ENCODE assay signal across 33 cellular contexts in genomic region chr1:235562589-235562988, GRCh38. TPM values are rescaled to one million over a fixed set of nuclear protein-coding genes. Genes with fewer than 3 reads are reported as not detected.
DNase-seq lines count a peak whose midpoint lies in the region; ATAC-seq, FAIRE-seq and TF ChIP-seq lines count a peak whose summit lies in the region.
"Had no signal": no experiment of that assay in that cellular context is flagged by ENCODE, and none has a peak within 500 bp of the region (broad histone marks: within the 10 kb centered on the region; RNA-seq: fewer than 3 reads in every experiment).

No MANE protein-coding gene starts in this region.

- POLR2A ChIA-PET in HEK293 (lab: Yijun Ruan, JAX) = no interaction called here
- POLR2A ChIA-PET in HEK293T (lab: Yijun Ruan, JAX) = no interaction called here

- ATAC-seq in GM19324 (IDR thresholded peaks at IDR 0.05; ENCODE audit: low FRiP score, unreplicated experiment) (no peak), HG02759 (IDR thresholded peaks at IDR 0.05; ENCODE audit: unreplicated experiment) (no peak)
- ATAC-seq: A549; CD8-positive, alpha-beta T cell had no signal

- H3K27me3 ChIP-seq in spleen (replicated peaks in 1 of 7) = no peaks in the 10 kb centered on the region
- H3K27me3 ChIP-seq: BE2C; BLaER1; BLaER1 treated with 17β-estradiol and CSF1 and Interleukin-3, amounts not matched to agents 10 nM and 100 nM had no signal

- no peak for TF ChIP-seq CTCF in HEK293 (tag by site-specific recombination; IDR thresholded peaks at IDR 0.05)
- no peak for TF ChIP-seq CTCF in spleen (IDR thresholded peaks at IDR 0.05 in 8 of 11, conservative IDR thresholded peaks at IDR 0.05 in 3 of 11)

- no peak for TF ChIP-seq POLR2A in spleen (IDR thresholded peaks at IDR 0.05)

- no peaks in the 10 kb centered on the region for H3K4me1 ChIP-seq in HEK293 (ENCODE audit: control insufficient read depth, insufficient read depth, low read length)
- H3K4me1 ChIP-seq in spleen = peaks cover 0 to 7% (median 3%) of the 10 kb centered on the region in 6 donors
- H3K4me1 ChIP-seq: A549, BE2C, Caco-2 had no signal

- H3K9me3 ChIP-seq in HEK293 (ENCODE audit: control insufficient read depth, insufficient read depth, low read depth, low read length) (no peaks in the 10 kb centered on the region), spleen (no peaks in the 10 kb centered on the region)
- H3K9me3 ChIP-seq: A549, BE2C, BLaER1 had no signal

- peaks cover 0 to 4% of the 10 kb centered on the region in 2 experiments; a peak in 1 of 3 replicates for H3K36me3 ChIP-seq in HEK293 (ENCODE audit: control insufficient read depth in 2 of 2, insufficient read depth in 1 of 2, low read length in 2 of 2)
- H3K36me3 ChIP-seq in spleen = no peaks in the 10 kb centered on the region
- H3K36me3 ChIP-seq: BLaER1; BLaER1 treated with 17β-estradiol and CSF1 and Interleukin-3, amounts not matched to agents 10 nM and 100 nM had no signal

- FAIRE-seq in TTC549 (lab: Jason Lieb, UNC) = peak; percentile 60
- FAIRE-seq: A204.1, A549, D721Med had no signal

- CTCF ChIA-PET in HEK293 (lab: Yijun Ruan, JAX) = no interaction called here
- CTCF ChIA-PET in HEK293T (lab: Yijun Ruan, JAX) = no interaction called here

- H3K27ac ChIP-seq in HEK293 (ENCODE audit: extremely low read depth, low read depth, low read length) (no peak overlapping the region), spleen (no peak overlapping the region)
- H3K27ac ChIP-seq: 22Rv1; A549; BLaER1; BLaER1 treated with 17β-estradiol and CSF1 and Interleukin-3, amounts not matched to agents 10 nM and 100 nM; C4-2B had no signal

- intact Hi-C loops in spleen (cut with DNase I; ENCODE audit: low total_unique reads) = no loop called here

- H3K4me3 ChIP-seq in HEK293 (ENCODE audit: low read depth, low read length) (no peak overlapping the region), spleen (no peak overlapping the region)
- H3K4me3 ChIP-seq: A549; BLaER1; BLaER1 treated with 17β-estradiol and CSF1 and Interleukin-3, amounts not matched to agents 10 nM and 100 nM had no signal

- DNase-seq in HEK293T (ENCODE audit: extremely low spot score) (no peak), spleen (no peak)
- DNase-seq: 8988T; ACHN; AML-193; BE2C; C1 segment of cervical spinal cord; Caco-2; Calu3; CD4-positive, alpha-beta memory T cell; CD4-positive, alpha-beta T cell; CD4-positive, CD25-positive, alpha-beta regulatory T cell; CD8-positive, alpha-beta memory T cell; CD8-positive, alpha-beta T cell; COR-L47; DMS 273 treated with DMSO at 0.1 percent for 48 hours; DMS153; DMS53; DMS79; DMS79 treated with DMSO at 0.1 percent for 48 hours; DND-41; EL had no signal

TF ChIP-seq in HEK293, 187 proteins besides CTCF, POLR2A, EP300 and RAD21:
- peak; percentile 95 for TF ChIP-seq ZNF248 (tag by site-specific recombination; IDR thresholded peaks at IDR 0.05)
- 0 out of 2 replicates have a peak, but pooled peaks have one; percentile 17 for TF ChIP-seq ZNF362 (tag by site-specific recombination; IDR thresholded peaks at IDR 0.05)
- no peak for TF ChIP-seq ZNF626 (tag by site-specific recombination; IDR thresholded peaks at IDR 0.05)
- TF ChIP-seq PRDM6 (tag by site-specific recombination; IDR thresholded peaks at IDR 0.05) = no peak

TF ChIP-seq in HEK293T, 16 proteins besides CTCF, POLR2A, EP300 and RAD21:
- no peak for TF ChIP-seq PKNOX1 (IDR thresholded peaks at IDR 0.05)
- 0 out of 2 replicates have a peak, but pooled peaks have one; percentile 16 for TF ChIP-seq ZNF384 (IDR thresholded peaks at IDR 0.05)

RNA-seq across cellular contexts. Expression of gene B3GALNT2, which starts 58.3 kb away (rescaled TPM):
- total RNA-seq in spleen = 10 to 100 TPM in 6 of 7 donors, 1 to 10 TPM in 1; 8.8 to 35.1 (median 12.0) TPM
- polyA plus RNA-seq in spleen = 1 to 10 TPM; 1.1 to 3.5 (median 1.9) TPM
